20 cellular contexts compared by ENCODE assay signal in genomic region chr9:120539951-120540350, GRCh38. TPM values are rescaled to one million over a fixed set of nuclear protein-coding genes. Genes with fewer than 3 reads are reported as not detected.
DNase-seq lines count a peak whose midpoint lies in the region; ATAC-seq and TF ChIP-seq lines count a peak whose summit lies in the region.
"Had no signal": no experiment of that assay in that cellular context is flagged by ENCODE, and none has a peak within 500 bp of the region (broad histone marks: within the 10 kb centered on the region; RNA-seq: fewer than 3 reads in every experiment).

No MANE protein-coding gene starts in this region.

- no peaks in the 10 kb centered on the region for H3K27me3 ChIP-seq in neural progenitor cell
- H3K27me3 ChIP-seq: BLaER1 had no signal

- H3K4me2 ChIP-seq in neural progenitor cell: no peak overlapping the region
- H3K4me2 ChIP-seq: BLaER1 had no signal

- no peak overlapping the region for H3K4me3 ChIP-seq in neural progenitor cell
- H3K4me3 ChIP-seq: BLaER1, HAP-1 had no signal

- H3K9me3 ChIP-seq in neural progenitor cell (ENCODE audit: low read depth): no peaks in the 10 kb centered on the region
- H3K9me3 ChIP-seq: BLaER1, HAP-1 had no signal

- H3K9me3 Mint-ChIP-seq in activated T-cell treated with anti-CD3 and anti-CD28 coated beads, Interleukin-2, amount 50 U/mL, for 24 hours: no peaks in the 10 kb centered on the region
- H3K9me3 Mint-ChIP-seq in activated T-cell treated with anti-CD3 and anti-CD28 coated beads, Interleukin-2, amount 50 U/mL, for 4 hours: no peaks in the 10 kb centered on the region
- H3K9me3 Mint-ChIP-seq in neural crest cell (no peaks in the 10 kb centered on the region), neural progenitor cell (no peaks in the 10 kb centered on the region), nephron progenitor cell (no peaks in the 10 kb centered on the region)
- H3K9me3 Mint-ChIP-seq: CD4-positive, CD25-positive, alpha-beta regulatory T cell; CD8-positive, alpha-beta T cell; HFFc6 had no signal

- no peaks in the 10 kb centered on the region for H3K79me2 ChIP-seq in neural progenitor cell (ENCODE audit: low read depth)

- H3K27ac Mint-ChIP-seq in activated T-cell treated with anti-CD3 and anti-CD28 coated beads, Interleukin-2, amount 50 U/mL, for 24 hours: peak overlapping the region; percentile 30
- H3K27ac Mint-ChIP-seq in neural crest cell (ENCODE audit: unreplicated experiment): peak overlapping the region; percentile 8
- no peak overlapping the region for H3K27ac Mint-ChIP-seq in neural progenitor cell
- no peak overlapping the region for H3K27ac Mint-ChIP-seq in nephron progenitor cell
- H3K27ac Mint-ChIP-seq: B cell; CD8-positive, alpha-beta T cell; HFFc6 had no signal

- DNase-seq in activated T-cell treated with anti-CD3 and anti-CD28 coated beads, Interleukin-2, amount 50 U/mL, for 24 hours: no peak
- no peak for DNase-seq in activated T-cell treated with anti-CD3 and anti-CD28 coated beads, Interleukin-2, amount 50 U/mL, for 4 hours
- peak; percentile 30 for DNase-seq in fibroblast of peridontal ligament (ENCODE audit: extremely low read depth)
- DNase-seq in neural crest cell (ENCODE audit: low read depth, low spot score): no peak
- DNase-seq in neural progenitor cell (ENCODE audit: low spot score): no peak
- DNase-seq in COLO668 (lab: John Stamatoyannopoulos, UW; ENCODE audit: unreplicated experiment): no peak
- no peak for DNase-seq in nephron progenitor cell
- DNase-seq: CD4-positive, CD25-positive, alpha-beta regulatory T cell; CD8-positive, alpha-beta T cell; DMS53; DMS79 treated with DMSO at 0.1 percent for 48 hours; GF-D8; GOT3; HFFc6 had no signal

- H4K20me1 ChIP-seq in neural progenitor cell (ENCODE audit: low read depth): peaks cover 11% of the 10 kb centered on the region

- no peaks in the 10 kb centered on the region for H3K27me3 Mint-ChIP-seq in activated T-cell treated with anti-CD3 and anti-CD28 coated beads, Interleukin-2, amount 50 U/mL, for 24 hours
- H3K27me3 Mint-ChIP-seq in activated T-cell treated with anti-CD3 and anti-CD28 coated beads, Interleukin-2, amount 50 U/mL, for 4 hours (ENCODE audit: low read depth): no peaks in the 10 kb centered on the region
- no peaks in the 10 kb centered on the region for H3K27me3 Mint-ChIP-seq in neural crest cell (ENCODE audit: low read depth)
- peaks cover 2% of the 10 kb centered on the region for H3K27me3 Mint-ChIP-seq in neural progenitor cell (ENCODE audit: insufficient read depth, low read depth)
- H3K27me3 Mint-ChIP-seq in nephron progenitor cell (ENCODE audit: low read depth, poor library complexity): no peaks in the 10 kb centered on the region
- H3K27me3 Mint-ChIP-seq: B cell; CD4-positive, CD25-positive, alpha-beta regulatory T cell had no signal

- ATAC-seq in activated T-cell treated with anti-CD3 and anti-CD28 coated beads, Interleukin-2, amount 50 U/mL, for 4 hours: no peak
- no peak for ATAC-seq in GM18511 (IDR thresholded peaks at IDR 0.05; ENCODE audit: unreplicated experiment)
- ATAC-seq: CD8-positive, alpha-beta T cell had no signal

- no peaks in the 10 kb centered on the region for H3F3A ChIP-seq in neural progenitor cell (ENCODE audit: low read depth)

- H2AFZ ChIP-seq in neural progenitor cell (replicated peaks): no peak overlapping the region

- H3K36me3 Mint-ChIP-seq in activated T-cell treated with anti-CD3 and anti-CD28 coated beads, Interleukin-2, amount 50 U/mL, for 24 hours (ENCODE audit: low read depth): peaks cover 96% of the 10 kb centered on the region
- H3K36me3 Mint-ChIP-seq in activated T-cell treated with anti-CD3 and anti-CD28 coated beads, Interleukin-2, amount 50 U/mL, for 4 hours (ENCODE audit: insufficient read depth): peaks cover 56% of the 10 kb centered on the region
- H3K36me3 Mint-ChIP-seq in neural crest cell (ENCODE audit: low read depth) (peaks cover 26% of the 10 kb centered on the region), neural progenitor cell (peaks cover 31% of the 10 kb centered on the region), nephron progenitor cell (ENCODE audit: low read depth) (peaks cover 55% of the 10 kb centered on the region)

- no peaks in the 10 kb centered on the region for H3K4me1 Mint-ChIP-seq in activated T-cell treated with anti-CD3 and anti-CD28 coated beads, Interleukin-2, amount 50 U/mL, for 24 hours (ENCODE audit: low read depth)
- H3K4me1 Mint-ChIP-seq in activated T-cell treated with anti-CD3 and anti-CD28 coated beads, Interleukin-2, amount 50 U/mL, for 4 hours (ENCODE audit: low read depth): no peaks in the 10 kb centered on the region
- peaks cover 11% of the 10 kb centered on the region for H3K4me1 Mint-ChIP-seq in neural crest cell
- H3K4me1 Mint-ChIP-seq in neural progenitor cell: peaks cover 12% of the 10 kb centered on the region
- H3K4me1 Mint-ChIP-seq in nephron progenitor cell: peaks cover 7% of the 10 kb centered on the region
- H3K4me1 Mint-ChIP-seq: B cell had no signal

- H3K9ac ChIP-seq in neural progenitor cell: no peak overlapping the region
- H3K9ac ChIP-seq: BLaER1 had no signal

- H3K27ac ChIP-seq in neural progenitor cell: no peak overlapping the region
- H3K27ac ChIP-seq: 22Rv1, BLaER1, C4-2B had no signal

- no peak overlapping the region for H3K4me3 Mint-ChIP-seq in activated T-cell treated with anti-CD3 and anti-CD28 coated beads, Interleukin-2, amount 50 U/mL, for 24 hours
- no peak overlapping the region for H3K4me3 Mint-ChIP-seq in activated T-cell treated with anti-CD3 and anti-CD28 coated beads, Interleukin-2, amount 50 U/mL, for 4 hours
- H3K4me3 Mint-ChIP-seq in neural crest cell (no peak overlapping the region), neural progenitor cell (no peak overlapping the region), nephron progenitor cell (no peak overlapping the region)
- H3K4me3 Mint-ChIP-seq: B cell; CD4-positive, CD25-positive, alpha-beta regulatory T cell; CD8-positive, alpha-beta T cell; HFFc6 had no signal

- no peak for TF ChIP-seq CTCF in neural crest cell (conservative IDR thresholded peaks at IDR 0.05)
- no peak for TF ChIP-seq CTCF in neural progenitor cell (IDR thresholded peaks at IDR 0.05)
- TF ChIP-seq CTCF in nephron progenitor cell (IDR thresholded peaks at IDR 0.05): no peak

- peaks cover 25% of the 10 kb centered on the region for H3K36me3 ChIP-seq in neural progenitor cell

- H3K4me1 ChIP-seq in neural progenitor cell: peaks cover 1% of the 10 kb centered on the region
- H3K4me1 ChIP-seq: BLaER1, HAP-1 had no signal

RNA-seq across cellular contexts. Expression of gene CDK5RAP2, which starts 40.0 kb away (rescaled TPM):
- total RNA-seq in activated T-cell treated with anti-CD3 and anti-CD28 coated beads, Interleukin-2, amount 50 U/mL, for 4 hours: 10 to 100 TPM; 34.2 to 36.2 (median 35.1) TPM
- total RNA-seq in neural crest cell (107 and 116 TPM in 2 replicates), neural progenitor cell (ENCODE audit: low replicate concordance) (62.5 and 72.6 TPM in 2 replicates)

Comparison
In these comparisons a context has a peak if more than half of its experiments do, and no peak if none do; other contexts are left out.
1. H3K27ac Mint-ChIP-seq: peak in activated T-cell treated with anti-CD3 and anti-CD28 coated beads, Interleukin-2, amount 50 U/mL, for 24 hours (single experiment) and neural crest cell (single experiment); none in neural progenitor cell (single experiment) and nephron progenitor cell (single experiment).